In the genomic region with DNA sequence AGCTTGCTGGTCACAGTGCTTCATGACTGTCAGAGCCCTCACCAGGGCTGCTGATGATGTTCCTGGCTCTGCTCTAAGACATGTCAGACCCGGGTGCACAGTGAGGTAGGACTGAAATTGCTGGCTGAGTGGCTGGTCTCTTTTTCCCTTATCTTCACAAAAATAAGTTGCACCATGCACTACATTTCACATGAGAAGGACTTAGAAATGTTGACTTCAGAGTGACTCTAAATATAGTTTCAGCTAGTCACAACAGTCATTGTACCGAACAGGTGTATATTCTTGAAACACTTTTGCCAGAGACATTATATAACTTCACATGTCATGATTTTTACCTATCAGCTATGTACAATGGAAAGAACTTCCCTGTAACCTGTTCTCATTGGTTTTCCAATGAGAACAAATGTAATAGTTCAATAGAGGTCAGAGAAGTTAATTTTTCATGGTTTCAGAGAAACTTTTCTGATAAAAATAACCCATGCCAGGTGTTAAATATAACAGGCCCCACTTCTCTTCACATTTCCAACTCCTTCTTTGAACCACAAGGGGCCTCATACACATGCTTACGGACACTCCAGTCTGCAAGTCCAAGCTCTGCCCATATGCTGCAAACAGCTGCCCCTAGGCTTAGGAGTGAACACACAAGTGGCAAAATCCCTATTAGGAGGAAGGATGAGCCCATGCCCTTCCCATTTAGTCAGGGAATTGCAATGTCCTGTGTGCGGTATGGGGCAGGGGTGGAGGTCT, we compare ENCODE assay signal across 1 cellular context.
TF ChIP-seq lines count a peak whose summit lies in the region.

No MANE protein-coding gene starts in this region.

TF ChIP-seq in GM12878, 131 proteins besides CTCF, POLR2A, EP300 and RAD21 (continued from another document):
- peak; percentile 81 for TF ChIP-seq FOXM1 (IDR thresholded peaks at IDR 0.05; ENCODE audit: low read depth, low read length)
- 0 out of 2 replicates have a peak, but pooled peaks have one; percentile 29 for TF ChIP-seq IKZF1 (conservative IDR thresholded peaks at IDR 0.05)
- no peak for TF ChIP-seq LARP7 (IDR thresholded peaks at IDR 0.05)
- TF ChIP-seq SIN3A (IDR thresholded peaks at IDR 0.05; ENCODE audit: low read depth, low read length), result no peak
- TF ChIP-seq STAT1 (conservative IDR thresholded peaks at IDR 0.05), result no peak
- TF ChIP-seq SMAD1 (IDR thresholded peaks at IDR 0.05; ENCODE audit: low read depth, partially characterized antibody), result no peak
- TF ChIP-seq KAT2A (conservative IDR thresholded peaks at IDR 0.05; ENCODE audit: control insufficient read depth, low read depth, low read length), result no peak
- no peak for TF ChIP-seq NBN (IDR thresholded peaks at IDR 0.05)
- TF ChIP-seq PAX8 (IDR thresholded peaks at IDR 0.05), result no peak
- no peak for TF ChIP-seq BRCA1 (IDR thresholded peaks at IDR 0.05; ENCODE audit: low read depth, low read length)
- no peak for TF ChIP-seq CHD4 (IDR thresholded peaks at IDR 0.05)
- TF ChIP-seq NR2C1 (IDR thresholded peaks at IDR 0.05), result no peak
- TF ChIP-seq, protein P1, sequence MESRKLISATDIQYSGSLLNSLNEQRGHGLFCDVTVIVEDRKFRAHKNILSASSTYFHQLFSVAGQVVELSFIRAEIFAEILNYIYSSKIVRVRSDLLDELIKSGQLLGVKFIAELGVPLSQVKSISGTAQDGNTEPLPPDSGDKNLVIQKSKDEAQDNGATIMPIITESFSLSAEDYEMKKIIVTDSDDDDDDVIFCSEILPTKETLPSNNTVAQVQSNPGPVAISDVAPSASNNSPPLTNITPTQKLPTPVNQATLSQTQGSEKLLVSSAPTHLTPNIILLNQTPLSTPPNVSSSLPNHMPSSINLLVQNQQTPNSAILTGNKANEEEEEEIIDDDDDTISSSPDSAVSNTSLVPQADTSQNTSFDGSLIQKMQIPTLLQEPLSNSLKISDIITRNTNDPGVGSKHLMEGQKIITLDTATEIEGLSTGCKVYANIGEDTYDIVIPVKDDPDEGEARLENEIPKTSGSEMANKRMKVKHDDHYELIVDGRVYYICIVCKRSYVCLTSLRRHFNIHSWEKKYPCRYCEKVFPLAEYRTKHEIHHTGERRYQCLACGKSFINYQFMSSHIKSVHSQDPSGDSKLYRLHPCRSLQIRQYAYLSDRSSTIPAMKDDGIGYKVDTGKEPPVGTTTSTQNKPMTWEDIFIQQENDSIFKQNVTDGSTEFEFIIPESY (IDR thresholded peaks at IDR 0.05), result no peak
- TF ChIP-seq TCF7 (IDR thresholded peaks at IDR 0.05; ENCODE audit: borderline replicate concordance), result no peak
- no peak for TF ChIP-seq MYC (IDR thresholded peaks at IDR 0.05; ENCODE audit: insufficient read depth, insufficient read length, insufficient replicate concordance, low read length, severe bottlenecking)
- peak; percentile 72; the same call in 1 of the 2 replicates for TF ChIP-seq EED (IDR thresholded peaks at IDR 0.05; ENCODE audit: low read depth)
